ENCODE assay signal across 13 cellular contexts in genomic region chr17:69451416-69452394, GRCh38. TPM values are rescaled to one million over a fixed set of nuclear protein-coding genes. Genes with fewer than 3 reads are reported as not detected.
DNase-seq lines count a peak whose midpoint lies in the region; ATAC-seq lines count a peak whose summit lies in the region.
"Had no signal": no experiment of that assay in that cellular context is flagged by ENCODE, and none has a peak within 500 bp of the region (broad histone marks: within the 10 kb centered on the region; RNA-seq: fewer than 3 reads in every experiment).

No MANE protein-coding gene starts in this region.

- H3K4me3 Mint-ChIP-seq in naive B cell, result peak overlapping the region in 3 of 8 donors; percentile 23 to 54 (median 30)
- no peak overlapping the region for H3K4me3 Mint-ChIP-seq in activated T-cell treated with anti-CD3 and anti-CD28 coated beads, Interleukin-2, amount 50 U/mL, for 24 hours
- H3K4me3 Mint-ChIP-seq: CD8-positive, alpha-beta T cell; natural killer cell treated with Interleukin-12 subunit alpha and Interleukin-12 subunit beta and Interleukin-15 and Interleukin-18, amount 100 ng/mL, for 72 hours had no signal

- peaks cover 0 to 11% of the 10 kb centered on the region in 2 donors for H3K36me3 Mint-ChIP-seq in naive B cell
- H3K36me3 Mint-ChIP-seq in activated T-cell treated with anti-CD3 and anti-CD28 coated beads, Interleukin-2, amount 50 U/mL, for 24 hours (ENCODE audit: low read depth), result peaks cover 6% of the 10 kb centered on the region
- H3K36me3 Mint-ChIP-seq: natural killer cell treated with Interleukin-12 subunit alpha and Interleukin-12 subunit beta and Interleukin-15 and Interleukin-18, amount 100 ng/mL, for 72 hours had no signal

- ATAC-seq in GM18870 (IDR thresholded peaks at IDR 0.05; ENCODE audit: unreplicated experiment) (peak; percentile 79), GM21825 (IDR thresholded peaks at IDR 0.05; ENCODE audit: unreplicated experiment) (peak; percentile 91), HG03442 (IDR thresholded peaks at IDR 0.05; ENCODE audit: unreplicated experiment) (peak; percentile 75), naive B cell (ENCODE audit: low read depth in 2 of 2) (no peak)
- ATAC-seq: CD8-positive, alpha-beta T cell had no signal

- DNase-seq in naive B cell (no peak), NCI-H187 treated with DMSO at 0.1 percent for 48 hours (lab: John Stamatoyannopoulos, UW) (no peak), DMS153 treated with DMSO at 0.1 percent for 48 hours (lab: John Stamatoyannopoulos, UW; ENCODE audit: unreplicated experiment) (no peak)
- DNase-seq in effector CD8-positive, alpha-beta T cell (lab: John Stamatoyannopoulos, UW), result no peak
- DNase-seq in activated T-cell treated with anti-CD3 and anti-CD28 coated beads, Interleukin-2, amount 50 U/mL, for 24 hours, result no peak
- DNase-seq: activated effector memory CD4-positive, alpha-beta T cell treated with Interleukin-2 at 50 U/mL for 16 hours; CD8-positive, alpha-beta T cell; NCI-H774; upper lobe of left lung had no signal

- H3K27ac Mint-ChIP-seq in naive B cell, result peak overlapping the region in 4 of 6 donors; percentile 10 to 86 (median 40)
- no peak overlapping the region for H3K27ac Mint-ChIP-seq in activated T-cell treated with anti-CD3 and anti-CD28 coated beads, Interleukin-2, amount 50 U/mL, for 24 hours

- no peaks in the 10 kb centered on the region for H3K9me3 Mint-ChIP-seq in naive B cell
- no peaks in the 10 kb centered on the region for H3K9me3 Mint-ChIP-seq in activated T-cell treated with anti-CD3 and anti-CD28 coated beads, Interleukin-2, amount 50 U/mL, for 24 hours
- H3K9me3 Mint-ChIP-seq: CD8-positive, alpha-beta T cell; natural killer cell treated with Interleukin-12 subunit alpha and Interleukin-12 subunit beta and Interleukin-15 and Interleukin-18, amount 100 ng/mL, for 72 hours had no signal

- H3K4me1 Mint-ChIP-seq in naive B cell, result peaks cover 19 to 39% (median 22%) of the 10 kb centered on the region in 3 donors
- peaks cover 28% of the 10 kb centered on the region for H3K4me1 Mint-ChIP-seq in activated T-cell treated with anti-CD3 and anti-CD28 coated beads, Interleukin-2, amount 50 U/mL, for 24 hours (ENCODE audit: low read depth)

- H3K27me3 Mint-ChIP-seq in naive B cell, result no peaks in the 10 kb centered on the region
- no peaks in the 10 kb centered on the region for H3K27me3 Mint-ChIP-seq in activated T-cell treated with anti-CD3 and anti-CD28 coated beads, Interleukin-2, amount 50 U/mL, for 24 hours
- H3K27me3 Mint-ChIP-seq: natural killer cell treated with Interleukin-12 subunit alpha and Interleukin-12 subunit beta and Interleukin-15 and Interleukin-18, amount 100 ng/mL, for 72 hours had no signal

RNA-seq across cellular contexts. Expression of gene MAP2K6, which starts 37.2 kb away (rescaled TPM):
- polyA plus RNA-seq in naive B cell (ENCODE audit: low read depth in 6 of 6), result 10 to 100 TPM in 2 of 6 donors, 1 to 10 TPM in 4; 5.1 to 16.2 (median 5.3) TPM

Comparison
In these comparisons a context has a peak if more than half of its experiments do, and no peak if none do; other contexts are left out.
1. ATAC-seq: peak in GM18870 (single experiment), GM21825 (single experiment) and HG03442 (single experiment); none in naive B cell (0 of 2).